ENCODE assay signal across 31 cellular contexts in genomic region chr14:106813477-106813823, GRCh38.
"Had no signal": no experiment of that assay in that cellular context is flagged by ENCODE, and none has a peak within 500 bp of the region (broad histone marks: within the 10 kb centered on the region; RNA-seq: fewer than 3 reads in every experiment).

No MANE protein-coding gene starts in this region.

- H3K4me2 ChIP-seq: PC-9 had no signal

- H3K36me3 ChIP-seq: ascending aorta, cardiac muscle cell, MG63 had no signal

- H3K9me3 ChIP-seq: ascending aorta, MG63 had no signal

- H3K4me1 ChIP-seq: ascending aorta had no signal

- H2AFZ ChIP-seq: PC-9 had no signal

- ATAC-seq: activated CD8-positive, alpha-beta T cell treated with anti-CD3 and anti-CD28 coated beads for 36 hours; activated T-cell treated with anti-CD3 and anti-CD28 coated beads, Interleukin-2, amount 50 U/mL, for 72 hours; activated T-helper 17 cell treated with anti-CD3 and anti-CD28 coated beads, Interleukin-2, amount 50 U/mL, for 72 hours had no signal

- DNase-seq: activated CD4-positive, alpha-beta T cell treated with anti-CD3 and anti-CD28 coated beads, Interleukin-2, amount 10 ng/mL, durations not matched to agents 24 days and 14 days; activated CD4-positive, alpha-beta T cell treated with anti-CD3 and anti-CD28 coated beads, Interleukin-2, amount 50 U/mL, for 4 hours; activated CD8-positive, alpha-beta T cell treated with anti-CD3 and anti-CD28 coated beads for 36 hours; activated effector memory CD4-positive, alpha-beta T cell treated with anti-CD3 and anti-CD28 coated beads, Interleukin-2, amount 50 U/mL, for 16 hours; activated naive CD4-positive, alpha-beta T cell; activated naive CD4-positive, alpha-beta T cell treated with anti-CD3 and anti-CD28 coated beads, Interleukin-2, amount 50 U/mL, for 16 hours; activated naive CD8-positive, alpha-beta T cell treated with anti-CD3 and anti-CD28 coated beads for 36 hours; activated T-cell treated with anti-CD3 and anti-CD28 coated beads, Interleukin-2, amount 50 U/mL, for 1 hour; activated T-cell treated with anti-CD3 and anti-CD28 coated beads, Interleukin-2, amount 50 U/mL, for 72 hours; amniotic stem cell; cerebellar nuclear complex; Kasumi-1; MG63; NCI-H1048; NCI-H1105 treated with DMSO at 0.1 percent for 48 hours; NCI-H1436 treated with DMSO at 0.1 percent for 48 hours; NCI-H1694 treated with DMSO at 0.1 percent for 48 hours; NCI-H2029; NCI-H510A; NCI-H526; NCI-H748 treated with DMSO at 0.1 percent for 48 hours; NK-92 treated with Interleukin-12 subunit alpha and Interleukin-12 subunit beta, amount 100 ng/mL, for 24 hours; PC-9; Right ventricle myocardium superior had no signal

- FAIRE-seq: colon, RCC 7860, TTC549 had no signal

- H3K27ac ChIP-seq: ascending aorta, cardiac muscle cell, PC-9, RWPE1 had no signal

- H3K27me3 ChIP-seq: ascending aorta, cardiac muscle cell had no signal

- H3K4me3 ChIP-seq: ascending aorta, cardiac muscle cell, MG63, PC-9 had no signal
